ENCODE assay signal across 29 cellular contexts in genomic region chr14:57988445-57988844, GRCh38.
"Had no signal": no experiment of that assay in that cellular context is flagged by ENCODE, and none has a peak within 500 bp of the region (broad histone marks: within the 10 kb centered on the region; RNA-seq: fewer than 3 reads in every experiment).

No MANE protein-coding gene starts in this region.

- H3K27ac Mint-ChIP-seq: activated CD4-positive, alpha-beta memory T cell treated with anti-CD3 and anti-CD28 coated beads, Interleukin-2, amount 10 ng/mL, durations not matched to agents 7 days and 5 days; activated CD8-positive, alpha-beta memory T cell treated with anti-CD3 and anti-CD28 coated beads, Interleukin-2, amount 10 ng/mL, durations not matched to agents 7 days and 5 days; activated naive CD4-positive, alpha-beta T cell treated with anti-CD3 and anti-CD28 coated beads, Interleukin-2, amount 10 ng/mL, durations not matched to agents 7 days and 5 days; activated naive CD8-positive, alpha-beta T cell; activated naive CD8-positive, alpha-beta T cell treated with anti-CD3 and anti-CD28 coated beads, Interleukin-2, amount 50 U/mL, for 24 hours had no signal

- ATAC-seq: activated CD8-positive, alpha-beta memory T cell treated with anti-CD3 and anti-CD28 coated beads, Interleukin-2, amount 10 ng/mL, durations not matched to agents 7 days and 5 days; activated naive CD8-positive, alpha-beta T cell treated with anti-CD3 and anti-CD28 coated beads, Interleukin-2, amount 50 U/mL, for 24 hours; K562 had no signal

- H3K27me3 Mint-ChIP-seq: activated CD4-positive, alpha-beta memory T cell treated with anti-CD3 and anti-CD28 coated beads, Interleukin-2, amount 10 ng/mL, durations not matched to agents 7 days and 5 days; activated CD8-positive, alpha-beta memory T cell treated with anti-CD3 and anti-CD28 coated beads, Interleukin-2, amount 10 ng/mL, durations not matched to agents 7 days and 5 days; activated naive CD4-positive, alpha-beta T cell treated with anti-CD3 and anti-CD28 coated beads, Interleukin-2, amount 10 ng/mL, durations not matched to agents 7 days and 5 days; activated naive CD8-positive, alpha-beta T cell treated with anti-CD3 and anti-CD28 coated beads, Interleukin-2, amount 50 U/mL, for 24 hours; brain had no signal

- H3K27ac ChIP-seq: Peyer's patch, RWPE1, WERI-Rb-1 had no signal

- DNase-seq: activated CD4-positive, alpha-beta memory T cell treated with anti-CD3 and anti-CD28 coated beads, Interleukin-2, amount 10 ng/mL, durations not matched to agents 7 days and 5 days; activated CD4-positive, alpha-beta T cell treated with anti-CD3 and anti-CD28 coated beads for 1 hour; activated CD4-positive, alpha-beta T cell treated with anti-CD3 and anti-CD28 coated beads for 48 hours; activated CD4-positive, CD25-positive, alpha-beta regulatory T cell; activated CD8-positive, alpha-beta memory T cell treated with anti-CD3 and anti-CD28 coated beads for 24 hours; activated CD8-positive, alpha-beta memory T cell treated with anti-CD3 and anti-CD28 coated beads, Interleukin-2, amount 10 ng/mL, durations not matched to agents 7 days and 5 days; activated CD8-positive, alpha-beta memory T cell treated with anti-CD3 and anti-CD28 coated beads, Interleukin-2, amount 50 U/mL, for 48 hours; activated effector memory CD4-positive, alpha-beta T cell treated with Interleukin-2 at 50 U/mL for 16 hours; activated naive CD4-positive, alpha-beta T cell treated with anti-CD3 and anti-CD28 coated beads, Interleukin-2, amount 10 ng/mL, durations not matched to agents 7 days and 5 days; activated naive CD8-positive, alpha-beta T cell treated with anti-CD3 and anti-CD28 coated beads, Interleukin-2, amount 50 U/mL, for 24 hours; activated T-cell treated with anti-CD3 and anti-CD28 coated beads, Interleukin-2, amount 50 U/mL, for 48 hours; central memory CD4-positive, alpha-beta T cell; NCI-H1092 treated with DMSO at 0.1 percent for 48 hours; NCI-H1417; NCI-H146; NCI-H1930; NCI-H2081 treated with DMSO at 0.1 percent for 48 hours; NCI-H345; NCI-H524 treated with DMSO at 0.1 percent for 48 hours; Peyer's patch; Right ventricle myocardium superior; SW 1271; T-helper 1 cell; T1000; WERI-Rb-1 had no signal

- H3K9me3 Mint-ChIP-seq: activated CD4-positive, alpha-beta memory T cell treated with anti-CD3 and anti-CD28 coated beads, Interleukin-2, amount 10 ng/mL, durations not matched to agents 7 days and 5 days; activated naive CD4-positive, alpha-beta T cell treated with anti-CD3 and anti-CD28 coated beads, Interleukin-2, amount 10 ng/mL, durations not matched to agents 7 days and 5 days; activated naive CD8-positive, alpha-beta T cell treated with anti-CD3 and anti-CD28 coated beads, Interleukin-2, amount 50 U/mL, for 24 hours; brain had no signal

- H3K4me3 ChIP-seq: K562, Peyer's patch had no signal

- H3K36me3 ChIP-seq: Peyer's patch, WERI-Rb-1 had no signal

- H3K9me3 ChIP-seq: Peyer's patch had no signal

- H3K4me1 ChIP-seq: Peyer's patch had no signal

- H3K27me3 ChIP-seq: Peyer's patch had no signal

- H3K4me1 Mint-ChIP-seq: activated CD4-positive, alpha-beta memory T cell treated with anti-CD3 and anti-CD28 coated beads, Interleukin-2, amount 10 ng/mL, durations not matched to agents 7 days and 5 days; activated CD8-positive, alpha-beta memory T cell treated with anti-CD3 and anti-CD28 coated beads, Interleukin-2, amount 10 ng/mL, durations not matched to agents 7 days and 5 days; activated naive CD4-positive, alpha-beta T cell treated with anti-CD3 and anti-CD28 coated beads, Interleukin-2, amount 10 ng/mL, durations not matched to agents 7 days and 5 days; activated naive CD8-positive, alpha-beta T cell treated with anti-CD3 and anti-CD28 coated beads, Interleukin-2, amount 50 U/mL, for 24 hours had no signal

- H3K4me3 Mint-ChIP-seq: activated CD4-positive, alpha-beta memory T cell treated with anti-CD3 and anti-CD28 coated beads, Interleukin-2, amount 10 ng/mL, durations not matched to agents 7 days and 5 days; activated CD8-positive, alpha-beta memory T cell treated with anti-CD3 and anti-CD28 coated beads, Interleukin-2, amount 10 ng/mL, durations not matched to agents 7 days and 5 days; activated naive CD4-positive, alpha-beta T cell treated with anti-CD3 and anti-CD28 coated beads, Interleukin-2, amount 10 ng/mL, durations not matched to agents 7 days and 5 days; activated naive CD8-positive, alpha-beta T cell; activated naive CD8-positive, alpha-beta T cell treated with anti-CD3 and anti-CD28 coated beads, Interleukin-2, amount 50 U/mL, for 24 hours; brain had no signal
